In the genomic region with DNA sequence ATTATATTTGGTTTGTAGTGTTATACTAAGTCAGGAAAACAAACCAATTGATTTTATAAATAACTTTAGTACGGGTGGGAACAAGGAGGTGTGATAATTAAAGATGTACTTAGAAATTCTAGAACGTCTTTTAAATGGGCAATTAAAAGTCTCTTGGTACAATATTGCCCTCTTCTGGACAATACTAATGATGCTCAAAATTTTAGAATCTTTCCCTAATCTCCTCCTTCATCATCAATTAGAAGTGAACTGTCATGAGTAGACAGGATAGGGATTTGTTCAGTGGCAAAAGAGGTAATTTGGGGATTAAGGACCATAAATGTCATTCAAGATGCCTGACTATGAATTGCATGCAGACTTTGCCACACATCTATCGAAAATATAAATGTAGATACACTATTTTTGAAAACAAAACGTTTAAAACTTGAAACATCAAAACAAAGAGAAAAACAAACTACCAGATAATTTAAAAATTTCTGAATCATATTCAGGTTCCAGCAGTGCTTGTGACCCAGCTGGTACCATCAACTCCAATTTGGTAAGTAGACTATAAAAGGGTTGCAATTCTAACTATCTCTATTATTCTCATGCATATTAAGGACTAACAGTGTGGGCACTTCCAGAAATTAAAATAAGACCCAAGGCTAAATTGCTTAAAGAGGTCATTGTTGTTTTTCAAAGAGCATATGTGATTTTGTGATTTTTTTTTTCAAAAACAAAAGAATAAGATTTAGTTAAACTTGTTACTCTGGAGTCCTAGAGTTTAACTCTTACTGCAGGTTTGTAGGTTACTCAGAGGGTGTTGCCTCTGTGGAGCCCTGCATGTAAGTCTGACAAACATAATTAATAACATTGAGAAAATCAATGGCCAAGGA, we compare ENCODE assay signal across 8 cellular contexts.
DNase-seq lines count a peak whose midpoint lies in the region; ATAC-seq, FAIRE-seq and TF ChIP-seq lines count a peak whose summit lies in the region.

No MANE protein-coding gene starts in this region.

- H4K5ac ChIP-seq in H9 (ENCODE audit: insufficient read length, low read depth, low read length): no peak overlapping the region

- no peak overlapping the region for H3K27ac Mint-ChIP-seq in H9
- no peak overlapping the region for H3K27ac Mint-ChIP-seq in endodermal cell

- no peak overlapping the region for H3K18ac ChIP-seq in H9 (ENCODE audit: insufficient read length, low read depth, low read length)

- H2BK120ac ChIP-seq in H9 (ENCODE audit: low read depth, low read length, poor library complexity, severe bottlenecking): no peak overlapping the region

- no peaks in the 10 kb centered on the region for H3K79me1 ChIP-seq in H9 (ENCODE audit: insufficient read depth, low read depth, low read length, poor library complexity, severe bottlenecking)

- H2BK15ac ChIP-seq in H9 (ENCODE audit: low read depth, low read length): no peak overlapping the region

- no peaks in the 10 kb centered on the region for H3K23me2 ChIP-seq in H9 (ENCODE audit: insufficient read length, low read depth, low read length, poor library complexity, severe bottlenecking)

- H3K4me1 ChIP-seq in H9 (ENCODE audit: insufficient read depth, low read length) (peaks cover 3% of the 10 kb centered on the region; the same call in 1 of the 2 replicates), endodermal cell (ENCODE audit: control insufficient read depth, insufficient read depth, low read length) (no peaks in the 10 kb centered on the region), pancreas (no peaks in the 10 kb centered on the region)

- H3K27me3 ChIP-seq in AG04450 (ENCODE audit: control insufficient read depth, insufficient read depth, low read length) (peaks cover 37% of the 10 kb centered on the region), H9 (ENCODE audit: insufficient read depth, low read length) (no peaks in the 10 kb centered on the region), endodermal cell (ENCODE audit: control insufficient read depth, insufficient read depth, low read length, poor library complexity, severe bottlenecking) (no peaks in the 10 kb centered on the region), pancreas (no peaks in the 10 kb centered on the region)

- no peak overlapping the region for H3K56ac ChIP-seq in H9 (ENCODE audit: insufficient read length, low read depth, low read length)

- no peak overlapping the region for H3K27ac ChIP-seq in AG04450 (ENCODE audit: low read depth, low read length)
- H3K27ac ChIP-seq in H9 (ENCODE audit: insufficient read length, low read depth, low read length): no peak overlapping the region
- no peak overlapping the region for H3K27ac ChIP-seq in endodermal cell (ENCODE audit: low read depth, low read length)
- H3K27ac ChIP-seq in pancreas: no peak overlapping the region

- H2AK5ac ChIP-seq in H9 (ENCODE audit: insufficient read length, low read length): no peak overlapping the region

- no peaks in the 10 kb centered on the region for H3K79me2 ChIP-seq in H9 (ENCODE audit: insufficient read depth, low read length)

- DNase-seq in AG04450 (ENCODE audit: low read depth, low spot score) (no peak), H9 (no peak), NOMO-1 (lab: John Stamatoyannopoulos, UW; ENCODE audit: unreplicated experiment in 2 of 2) (peak; percentile 33 to 47), endodermal cell (no peak), pancreas (no peak), UCSD-AML1 (lab: John Stamatoyannopoulos, UW; ENCODE audit: unreplicated experiment) (no peak), amniotic stem cell (lab: John Stamatoyannopoulos, UW) (no peak)

- no peak overlapping the region for H4K8ac ChIP-seq in H9 (replicated peaks; ENCODE audit: insufficient read length, low read depth, low read length)

- no peak overlapping the region for H3T11ph ChIP-seq in H9 (ENCODE audit: low read length)

- H3K27me3 Mint-ChIP-seq in H9 (ENCODE audit: low read depth) (peaks cover 5% of the 10 kb centered on the region; the same call in 1 of the 2 replicates), endodermal cell (ENCODE audit: insufficient read depth) (no peaks in the 10 kb centered on the region)

- no peak overlapping the region for H3K4me2 ChIP-seq in H9 (ENCODE audit: insufficient read depth, insufficient read length, low read length)

- H3K4me1 Mint-ChIP-seq in H9 (peaks cover 32 to 33% of the 10 kb centered on the region in 2 experiments), endodermal cell (no peaks in the 10 kb centered on the region)

- POLR2A ChIA-PET in AG04450 (lab: Yijun Ruan, JAX): no interaction called here

- H2BK5ac ChIP-seq in H9 (ENCODE audit: insufficient read length, low read length): no peak overlapping the region

- H3K36me3 Mint-ChIP-seq in H9 (ENCODE audit: insufficient read depth in 1 of 3, low read depth in 3 of 3) (no peaks in the 10 kb centered on the region; a peak in 1 of 7 replicates), endodermal cell (ENCODE audit: low read depth) (no peaks in the 10 kb centered on the region)

- no peaks in the 10 kb centered on the region for H3K36me3 ChIP-seq in endodermal cell (ENCODE audit: control insufficient read depth, insufficient read depth, low read length)
- no peaks in the 10 kb centered on the region for H3K36me3 ChIP-seq in pancreas

- CTCF ChIA-PET in AG04450 (lab: Charles Lee): interaction anchor here (0.6 to 3.0 kb wide), 5 partner anchors 22 to 189 kb away, joined by 3 to 9 read pairs (median 5); no protein-coding TSS in a partner anchor

- ATAC-seq in pancreas (peak in 3 of 4 donors; percentile 36 to 64 (median 49)), GM21515 (IDR thresholded peaks at IDR 0.05; ENCODE audit: unreplicated experiment) (no peak)

- TF ChIP-seq CTCF in AG04450 (IDR thresholded peaks at IDR 0.05; ENCODE audit: low read depth, low read length): peak; percentile 61
- TF ChIP-seq CTCF in H9 (conservative IDR thresholded peaks at IDR 0.05): peak; percentile 68
- peak; percentile 80 for TF ChIP-seq CTCF in endodermal cell (conservative IDR thresholded peaks at IDR 0.05)
- TF ChIP-seq CTCF in pancreas (IDR thresholded peaks at IDR 0.05): peak in 3 of 4 donors; percentile 13 to 33 (median 25)

- H3K4me3 ChIP-seq in AG04450 (ENCODE audit: low read depth, low read length) (no peak overlapping the region), endodermal cell (ENCODE audit: low read length) (no peak overlapping the region), pancreas (no peak overlapping the region)

- H3K9me3 Mint-ChIP-seq in H9: no peaks in the 10 kb centered on the region; a peak in 1 of 5 replicates
- H3K9me3 Mint-ChIP-seq in endodermal cell: no peaks in the 10 kb centered on the region

- H2AFZ ChIP-seq in H9 (ENCODE audit: low read length): no peak overlapping the region

- H3K14ac ChIP-seq in H9 (ENCODE audit: insufficient read depth, low read length): no peak overlapping the region

- WGBS in H9 (ENCODE audit: extremely low coverage, insufficient read length, low lambda C conversion rate): no CpG with 5 or more reads among the region's 4 CpGs
- 0 to 50% methylated on average over 1 to 4 of the region's 4 CpGs for WGBS in endodermal cell (ENCODE audit: insufficient coverage in 1 of 2, insufficient read length in 1 of 2), 2 experiments
- 28 to 34% methylated on average over 4 of the region's 4 CpGs for WGBS in pancreas, 2 donors

- intact Hi-C loops in pancreas (cut with DNase I): loop anchor here in 2 of 3 donors (5.0 to 10.0 kb wide), 3 partner anchors 58 to 191 kb away; no protein-coding TSS in a partner anchor

- no peak overlapping the region for H2BK20ac ChIP-seq in H9 (ENCODE audit: low read depth, low read length, poor library complexity, severe bottlenecking)

- no peak overlapping the region for H2BK12ac ChIP-seq in H9 (ENCODE audit: insufficient read length, low read depth, low read length)

- FAIRE-seq in pancreas (lab: Jason Lieb, UNC): peak; percentile 90

- H4K91ac ChIP-seq in H9 (ENCODE audit: insufficient read length, low read depth, low read length): no peak overlapping the region

- no peak overlapping the region for H3K4me3 Mint-ChIP-seq in H9
- H3K4me3 Mint-ChIP-seq in endodermal cell: no peak overlapping the region

- H3K9ac ChIP-seq in H9 (ENCODE audit: extremely low read depth, insufficient read length, low read length) (no peak overlapping the region), endodermal cell (ENCODE audit: extremely low read depth, low read length, poor library complexity, severe bottlenecking) (no peak overlapping the region)

- H3K23ac ChIP-seq in H9 (ENCODE audit: insufficient read length, low read depth, low read length): no peak overlapping the region

- H3K9me3 ChIP-seq in AG04450 (ENCODE audit: control insufficient read depth, insufficient read depth, low read length) (no peaks in the 10 kb centered on the region), H9 (ENCODE audit: control insufficient read depth, low read depth, low read length) (no peaks in the 10 kb centered on the region), endodermal cell (ENCODE audit: control insufficient read depth, low read length) (peaks cover under 1% of the 10 kb centered on the region), pancreas (no peaks in the 10 kb centered on the region)

- no peaks in the 10 kb centered on the region for H4K20me1 ChIP-seq in H9 (ENCODE audit: control insufficient read depth, insufficient read depth, insufficient read length)

- no peak overlapping the region for H3K4ac ChIP-seq in H9 (ENCODE audit: low read depth, low read length)

Comparison
In these comparisons a context has a peak if more than half of its experiments do, and no peak if none do; other contexts are left out.
1. DNase-seq: peak in NOMO-1 (2 of 2); none in AG04450 (single experiment), H9 (single experiment), endodermal cell (single experiment), pancreas (0 of 6), UCSD-AML1 (single experiment) and amniotic stem cell (single experiment).
2. CTCF ChIP-seq: peak in every context shown above with its lines; median percentile 80 in endodermal cell; 68 in H9; 61 in AG04450; 25 in pancreas.